7 cellular contexts compared by ENCODE assay signal in the genomic region with DNA sequence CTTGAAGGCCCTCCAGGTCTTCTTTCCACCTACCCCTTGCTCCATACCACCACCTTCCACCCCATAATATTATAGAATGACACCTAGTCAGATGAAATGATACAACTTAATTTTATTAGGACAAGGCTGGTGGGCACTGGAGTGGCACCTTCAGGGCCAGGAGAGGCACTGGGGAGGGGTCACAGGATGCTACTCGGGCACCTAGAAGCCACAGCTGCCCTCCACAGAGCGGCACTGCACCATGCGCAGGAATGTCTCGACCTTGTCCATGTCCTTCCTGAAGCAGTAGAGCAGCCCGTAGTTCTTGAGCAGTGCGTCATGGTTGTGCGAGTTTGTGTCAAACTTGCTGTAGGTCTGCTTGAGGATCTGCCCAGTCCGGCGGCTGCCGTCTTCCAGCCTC. TPM values are rescaled to one million over a fixed set of nuclear protein-coding genes. Genes with fewer than 3 reads are reported as not detected.
"Had no signal": no experiment of that assay in that cellular context is flagged by ENCODE, and none has a peak within 500 bp of the region (broad histone marks: within the 10 kb centered on the region; RNA-seq: fewer than 3 reads in every experiment).

No MANE protein-coding gene starts in this region.

RNA-seq across cellular contexts. Expression of a gene that starts 1.6 kb away (rescaled TPM):
- total RNA-seq: GM23248, GM23338, H1, H4, H7, H9, HFFc6 had no signal

RNA-seq across cellular contexts. Expression of a gene that starts 13.1 kb away (rescaled TPM):
- total RNA-seq: GM23248, H4, H7, HFFc6 had no signal

RNA-seq across cellular contexts. Expression of a gene that starts 16.2 kb away (rescaled TPM):
- total RNA-seq: GM23248, GM23338, H1, H4, H7, H9, HFFc6 had no signal

RNA-seq across cellular contexts. Expression of a gene that starts 21.3 kb away (rescaled TPM):
- total RNA-seq: GM23248, GM23338, H4, H7, H9, HFFc6 had no signal

RNA-seq across cellular contexts. Expression of a gene that starts 23.8 kb away (rescaled TPM):
- total RNA-seq: GM23248, GM23338, H1, H4, H7, H9, HFFc6 had no signal
